Comparison of ENCODE assay signal across 9 cellular contexts in the genomic region with DNA sequence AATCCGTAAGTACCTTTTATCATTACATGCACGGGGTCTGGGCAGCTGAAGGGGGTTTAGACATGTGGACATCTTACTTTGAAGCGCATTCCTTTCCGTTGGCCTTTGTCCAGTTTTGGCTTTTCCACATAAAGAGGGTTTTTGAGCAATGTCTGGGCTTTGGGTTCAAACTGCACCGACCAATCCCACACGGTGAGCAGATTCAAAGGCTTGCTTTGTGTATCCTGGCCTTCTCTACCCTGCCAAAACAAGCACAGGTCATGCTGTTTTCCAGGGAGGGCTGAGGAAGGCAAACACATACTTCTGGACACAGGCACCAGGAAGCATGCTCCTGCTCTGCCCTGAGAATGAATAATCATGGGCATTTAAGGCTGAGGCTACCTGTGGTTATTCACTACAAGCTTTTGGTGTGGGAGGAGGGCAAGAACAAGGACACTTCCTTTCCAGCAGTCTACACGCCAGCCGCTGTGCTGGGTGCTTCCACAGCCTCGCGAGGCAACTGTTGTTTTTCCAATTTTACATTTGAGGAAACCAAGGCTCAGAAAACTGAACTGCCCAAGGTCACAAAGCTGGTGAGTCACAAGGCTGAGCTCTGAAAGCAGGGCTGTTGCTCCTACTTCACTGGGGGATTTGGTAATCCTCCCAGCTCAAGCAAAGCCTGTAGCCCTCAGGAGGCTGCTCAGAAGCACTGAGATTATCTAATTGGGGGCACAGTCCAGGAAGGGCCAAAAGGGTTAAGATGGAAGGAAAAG. TPM values are rescaled to one million over a fixed set of nuclear protein-coding genes. Genes with fewer than 3 reads are reported as not detected.
DNase-seq lines count a peak whose midpoint lies in the region; ATAC-seq and TF ChIP-seq lines count a peak whose summit lies in the region.
"Had no signal": no experiment of that assay in that cellular context is flagged by ENCODE, and none has a peak within 500 bp of the region (broad histone marks: within the 10 kb centered on the region; RNA-seq: fewer than 3 reads in every experiment).

No MANE protein-coding gene starts in this region.

- POLR2A ChIA-PET in A673 (lab: Charles Lee; ENCODE audit: low non-redundant PET) = no interaction called here
- POLR2A ChIA-PET in CD8-positive, alpha-beta T cell (lab: Charles Lee) = no interaction called here

- no peaks in the 10 kb centered on the region for H3K4me1 Mint-ChIP-seq in activated T-helper 17 cell treated with anti-CD3 and anti-CD28 coated beads, Interleukin-2, amount 50 U/mL, for 72 hours
- no peaks in the 10 kb centered on the region for H3K4me1 Mint-ChIP-seq in CD8-positive, alpha-beta T cell (ENCODE audit: low read depth)

- DNase-seq in HT-29 (ENCODE audit: low spot score) = peak; percentile 88
- DNase-seq in left ventricle myocardium superior = no peak
- no peak for DNase-seq in spleen
- DNase-seq in A673 (ENCODE audit: low spot score) = no peak
- DNase-seq in CD8-positive, alpha-beta T cell = no peak

- H3K27ac ChIP-seq in spleen (peak overlapping the region in 6 of 8 donors; percentile 6 to 63 (median 34)), A673 (ENCODE audit: low read depth, low read length, poor library complexity, severe bottlenecking) (no peak overlapping the region)
- H3K27ac ChIP-seq in CD8-positive, alpha-beta T cell (ENCODE audit: low read depth, low read length) = no peak overlapping the region

- H3K9me3 Mint-ChIP-seq in activated T-helper 17 cell treated with anti-CD3 and anti-CD28 coated beads, Interleukin-2, amount 50 U/mL, for 72 hours = no peaks in the 10 kb centered on the region
- no peaks in the 10 kb centered on the region for H3K9me3 Mint-ChIP-seq in CD8-positive, alpha-beta T cell

- 62 to 81% (median 72%) methylated on average over 10 of the region's 10 CpGs for WGBS in spleen, 5 donors

- ATAC-seq in activated T-helper 17 cell treated with anti-CD3 and anti-CD28 coated beads, Interleukin-2, amount 50 U/mL, for 72 hours (replicated peaks) = no peak
- ATAC-seq in left ventricle myocardium superior = peak; percentile 18
- no peak for ATAC-seq in GM18858 (IDR thresholded peaks at IDR 0.05; ENCODE audit: unreplicated experiment)
- no peak for ATAC-seq in HG03342 (IDR thresholded peaks at IDR 0.05; ENCODE audit: unreplicated experiment)
- no peak for ATAC-seq in CD8-positive, alpha-beta T cell
- ATAC-seq: K562 had no signal

- H3K27me3 ChIP-seq in spleen (replicated peaks in 1 of 7) (no peaks in the 10 kb centered on the region), A673 (replicated peaks; ENCODE audit: insufficient read depth, low read depth, low read length, poor library complexity) (no peaks in the 10 kb centered on the region)
- no peaks in the 10 kb centered on the region for H3K27me3 ChIP-seq in CD8-positive, alpha-beta T cell (ENCODE audit: insufficient read depth, low read length)

- TF ChIP-seq POLR2A in spleen (IDR thresholded peaks at IDR 0.05) = no peak

- no peaks in the 10 kb centered on the region for H3K27me3 Mint-ChIP-seq in activated T-helper 17 cell treated with anti-CD3 and anti-CD28 coated beads, Interleukin-2, amount 50 U/mL, for 72 hours
- H3K27me3 Mint-ChIP-seq in CD8-positive, alpha-beta T cell (ENCODE audit: low read depth) = no peaks in the 10 kb centered on the region

- BruUV-seq in A673 (replicated peaks; lab: Mats Ljungman, UMichigan) = no TSS peak

- no peak overlapping the region for H3K4me3 ChIP-seq in spleen
- no peak overlapping the region for H3K4me3 ChIP-seq in A673 (ENCODE audit: low read depth, low read length, poor library complexity, severe bottlenecking)
- H3K4me3 ChIP-seq in CD8-positive, alpha-beta T cell (ENCODE audit: low read depth, low read length) = no peak overlapping the region
- H3K4me3 ChIP-seq: K562 had no signal

- peaks cover 76% of the 10 kb centered on the region for H3K36me3 Mint-ChIP-seq in activated T-helper 17 cell treated with anti-CD3 and anti-CD28 coated beads, Interleukin-2, amount 50 U/mL, for 72 hours (ENCODE audit: low read depth)
- peaks cover 74% of the 10 kb centered on the region for H3K36me3 Mint-ChIP-seq in CD8-positive, alpha-beta T cell

- intact Hi-C loops in left ventricle myocardium superior (cut with micrococcal nuclease) = loop anchor here (5.0 kb wide), 1 partner anchor 93 kb away; no protein-coding TSS in a partner anchor
- intact Hi-C loops in spleen (cut with DNase I; ENCODE audit: low total_unique reads) = loop anchor here (2.0 to 5.0 kb wide), 2 partner anchors 95 to 378 kb away; no protein-coding TSS in a partner anchor
- intact Hi-C loops in A673 (cut with micrococcal nuclease; ENCODE audit: unreplicated experiment) = loop anchor here (2.0 to 5.0 kb wide), 2 partner anchors 248 to 379 kb away; no protein-coding TSS in a partner anchor
- intact Hi-C loops in CD8-positive, alpha-beta T cell (cut with DNase I, micrococcal nuclease) = loop anchor here in 1 of 2 experiments (5.0 to 10.0 kb wide), 2 partner anchors 59 to 78 kb away; partner anchors contain the start of genes GOLPH3 and MTMR12

- H3K36me3 ChIP-seq in spleen = peaks cover 0 to 77% (median 50%) of the 10 kb centered on the region in 6 donors
- H3K36me3 ChIP-seq in A673 (ENCODE audit: insufficient read depth, low read length, poor library complexity, severe bottlenecking) = peaks cover 34% of the 10 kb centered on the region
- H3K36me3 ChIP-seq in CD8-positive, alpha-beta T cell (ENCODE audit: insufficient read depth, low read length) = peaks cover 39% of the 10 kb centered on the region

- TF ChIP-seq CTCF in spleen (IDR thresholded peaks at IDR 0.05 in 8 of 11, conservative IDR thresholded peaks at IDR 0.05 in 3 of 11) (no peak), A673 (conservative IDR thresholded peaks at IDR 0.05; ENCODE audit: low read depth, low read length) (no peak)
- no peak for TF ChIP-seq CTCF in CD8-positive, alpha-beta T cell (IDR thresholded peaks at IDR 0.05)

- CTCF ChIA-PET in A673 (lab: Charles Lee) = no interaction called here
- CTCF ChIA-PET in CD8-positive, alpha-beta T cell (lab: Charles Lee) = interaction anchor here (0.9 to 10.8 kb wide), 12 partner anchors 9 to 378 kb away, joined by 3 to 213 read pairs (median 8); no protein-coding TSS in a partner anchor

- H3K4me1 ChIP-seq in spleen = peaks cover 0 to 50% (median 34%) of the 10 kb centered on the region in 6 donors
- H3K4me1 ChIP-seq in A673 (ENCODE audit: insufficient read depth, low read length, poor library complexity, severe bottlenecking) = no peaks in the 10 kb centered on the region
- H3K4me1 ChIP-seq in CD8-positive, alpha-beta T cell (ENCODE audit: insufficient read depth, low read length) = no peaks in the 10 kb centered on the region

- H3K9me3 ChIP-seq in spleen = no peaks in the 10 kb centered on the region
- no peaks in the 10 kb centered on the region for H3K9me3 ChIP-seq in A673 (ENCODE audit: low read depth, low read length, poor library complexity, severe bottlenecking)
- no peaks in the 10 kb centered on the region for H3K9me3 ChIP-seq in CD8-positive, alpha-beta T cell (ENCODE audit: low read length)

- H3K27ac Mint-ChIP-seq in activated T-helper 17 cell treated with anti-CD3 and anti-CD28 coated beads, Interleukin-2, amount 50 U/mL, for 72 hours = peak overlapping the region; percentile 36
- no peak overlapping the region for H3K27ac Mint-ChIP-seq in CD8-positive, alpha-beta T cell

- H3K4me3 Mint-ChIP-seq in activated T-helper 17 cell treated with anti-CD3 and anti-CD28 coated beads, Interleukin-2, amount 50 U/mL, for 72 hours = no peak overlapping the region
- no peak overlapping the region for H3K4me3 Mint-ChIP-seq in CD8-positive, alpha-beta T cell

RNA-seq across cellular contexts. Expression of gene GOLPH3, which starts 59.8 kb away (rescaled TPM):
- total RNA-seq in HT-29 (2014; rRNA removed; shearing (Covaris generic)) = 132 and 158 TPM in 2 replicates
- total RNA-seq in activated T-helper 17 cell treated with anti-CD3 and anti-CD28 coated beads, Interleukin-2, amount 50 U/mL, for 72 hours = 10 to 100 TPM; 51.7 to 74.1 TPM
- total RNA-seq in left ventricle myocardium superior (41.2 TPM), spleen (10 to 100 TPM; 62.9 to 82.3 (median 73.6) TPM), A673 (2021) (64.6 and 65.0 TPM in 2 replicates)
- polyA plus RNA-seq in spleen = 10 to 100 TPM; 27.0 to 42.5 (median 35.2) TPM
- total RNA-seq in CD8-positive, alpha-beta T cell = 10 to 100 TPM; 48.3 to 51.2 TPM

Comparison
In these comparisons a context has a peak if more than half of its experiments do, and no peak if none do; other contexts are left out.
1. H3K27ac ChIP-seq: peak in spleen (6 of 8); none in A673 (single experiment) and CD8-positive, alpha-beta T cell (single experiment).